ENCODE assay signal across 11 cellular contexts in the genomic region with DNA sequence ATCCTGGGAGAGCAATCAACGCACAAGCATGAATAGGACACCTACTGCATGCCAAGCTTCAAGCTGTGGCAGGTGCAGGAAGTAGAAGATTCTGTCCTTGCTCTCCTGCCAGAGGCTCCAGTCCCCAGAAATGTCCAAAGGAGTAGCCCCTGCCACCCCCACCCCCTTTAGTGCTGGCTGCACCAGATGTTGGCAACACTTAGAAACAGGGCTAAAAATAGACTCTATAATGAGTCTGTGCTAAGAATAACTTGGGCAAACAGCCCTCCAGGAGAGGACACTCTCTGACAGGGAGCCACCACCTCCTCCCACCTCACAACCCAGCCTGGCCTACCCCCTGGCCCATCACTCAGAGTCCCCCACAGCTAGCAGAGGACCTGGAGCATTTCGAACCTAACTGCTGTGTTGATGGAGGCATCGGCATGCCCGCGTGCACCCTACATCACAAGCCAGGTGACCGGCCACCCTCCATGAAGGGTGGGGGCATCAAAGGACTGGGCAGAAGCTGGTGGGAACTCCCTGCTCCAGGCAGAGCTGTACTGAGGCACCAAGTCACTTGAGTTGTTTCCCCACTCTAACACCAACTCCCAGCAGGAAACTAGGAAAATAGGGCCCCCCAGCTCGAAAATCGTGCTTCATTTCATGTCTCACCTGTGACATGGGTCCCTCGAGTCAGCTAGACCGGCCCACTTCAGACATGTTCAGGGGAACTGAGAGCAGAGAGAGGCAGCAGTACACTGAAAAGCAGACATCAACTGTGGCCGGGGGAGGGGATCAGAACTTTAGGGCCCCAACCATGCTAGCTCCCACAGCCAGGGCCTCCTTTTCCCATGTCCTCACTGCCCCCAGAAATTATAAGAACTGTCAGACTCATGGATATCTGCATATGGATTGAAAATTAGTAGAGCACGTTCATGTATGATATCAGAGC. TPM values are rescaled to one million over a fixed set of nuclear protein-coding genes. Genes with fewer than 3 reads are reported as not detected.
DNase-seq lines count a peak whose midpoint lies in the region; ATAC-seq, FAIRE-seq and TF ChIP-seq lines count a peak whose summit lies in the region.
"Had no signal": no experiment of that assay in that cellular context is flagged by ENCODE, and none has a peak within 500 bp of the region (broad histone marks: within the 10 kb centered on the region; RNA-seq: fewer than 3 reads in every experiment).

No MANE protein-coding gene starts in this region.

- H3K36me3 ChIP-seq in Karpas-422 (ENCODE audit: insufficient read depth, low read length) (peaks cover 6% of the 10 kb centered on the region; the same call in 1 of the 2 replicates), K562 (ENCODE audit: control insufficient read depth, insufficient read depth, low read length) (no peaks in the 10 kb centered on the region), testis (ENCODE audit: low read depth, missing control alignments) (no peaks in the 10 kb centered on the region)

- H3K79me2 ChIP-seq in Karpas-422 (ENCODE audit: low read length) (peaks cover 100% of the 10 kb centered on the region), K562 (ENCODE audit: control insufficient read depth, insufficient read depth, low read length) (no peaks in the 10 kb centered on the region)

- H3K27me3 Mint-ChIP-seq in natural killer cell treated with Interleukin-12 subunit alpha and Interleukin-12 subunit beta and Interleukin-15 and Interleukin-18, amount 100 ng/mL, for 72 hours: no peaks in the 10 kb centered on the region
- H3K27me3 Mint-ChIP-seq: activated CD4-positive, alpha-beta memory T cell treated with anti-CD3 and anti-CD28 coated beads, Interleukin-2, amount 10 ng/mL, durations not matched to agents 7 days and 5 days; activated naive CD8-positive, alpha-beta T cell treated with anti-CD3 and anti-CD28 coated beads, Interleukin-2, amount 50 U/mL, for 24 hours had no signal

- ATAC-seq in K562: no peak
- ATAC-seq in natural killer cell treated with Interleukin-12 subunit alpha and Interleukin-12 subunit beta and Interleukin-15 and Interleukin-18, amount 100 ng/mL, for 72 hours: no peak

- H2AFZ ChIP-seq in Karpas-422 (ENCODE audit: low read length) (no peak overlapping the region), K562 (ENCODE audit: low read depth, low read length) (no peak overlapping the region)

- peaks cover 19% of the 10 kb centered on the region; the same call in 1 of the 2 replicates for H4K20me1 ChIP-seq in Karpas-422 (ENCODE audit: insufficient read depth, low read depth, low read length)
- peaks cover 14% of the 10 kb centered on the region; the same call in 1 of the 2 replicates for H4K20me1 ChIP-seq in K562 (replicated peaks; ENCODE audit: control insufficient read depth, insufficient read depth, low read length)

- H3K4me2 ChIP-seq in Karpas-422 (ENCODE audit: low read depth, low read length, poor library complexity, severe bottlenecking) (peak overlapping the region; percentile 92), K562 (ENCODE audit: insufficient read depth, low read length) (no peak overlapping the region)

- peak overlapping the region; percentile 47 to 61 for H3K27ac Mint-ChIP-seq in natural killer cell treated with Interleukin-12 subunit alpha and Interleukin-12 subunit beta and Interleukin-15 and Interleukin-18, amount 100 ng/mL, for 72 hours
- H3K27ac Mint-ChIP-seq: activated CD4-positive, alpha-beta memory T cell treated with anti-CD3 and anti-CD28 coated beads, Interleukin-2, amount 10 ng/mL, durations not matched to agents 7 days and 5 days had no signal

- CTCF ChIA-PET in K562 (lab: Yijun Ruan, JAX; ENCODE audit: low intra/inter-chr PET ratio): interaction anchor here (0.8 kb wide), 1 partner anchor 11 kb away, joined by 4 read pairs; no protein-coding TSS in a partner anchor

- H3K36me3 Mint-ChIP-seq in natural killer cell treated with Interleukin-12 subunit alpha and Interleukin-12 subunit beta and Interleukin-15 and Interleukin-18, amount 100 ng/mL, for 72 hours: no peaks in the 10 kb centered on the region

- H3K4me1 ChIP-seq in Karpas-422 (ENCODE audit: low read length) (peaks cover 100% of the 10 kb centered on the region), K562 (replicated peaks in 1 of 2; ENCODE audit: control insufficient read depth in 2 of 2, insufficient read depth in 2 of 2, low read length in 2 of 2) (peaks cover 0 to 14% of the 10 kb centered on the region in 2 experiments; a peak in 2 of 5 replicates), testis (peaks cover 32% of the 10 kb centered on the region)

- no peak for TF ChIP-seq RAD21 in K562 (CRISPR knock-in tag; conservative IDR thresholded peaks at IDR 0.05 in 1 of 2, IDR thresholded peaks at IDR 0.05 in 1 of 2)

- H3K4me3 ChIP-seq in Karpas-422 (ENCODE audit: low read length) (peak overlapping the region; percentile 42), K562 (no peak overlapping the region), testis (no peak overlapping the region)

- no peaks in the 10 kb centered on the region for H3K9me3 ChIP-seq in Karpas-422 (ENCODE audit: low read length)
- no peaks in the 10 kb centered on the region for H3K9me3 ChIP-seq in K562 (replicated peaks; ENCODE audit: control insufficient read depth, insufficient read depth, low read depth, low read length)
- H3K9me3 ChIP-seq in testis: no peaks in the 10 kb centered on the region

- no peak for FAIRE-seq in K562 (lab: Jason Lieb, UNC)
- FAIRE-seq: endometrium had no signal

- H3K9ac ChIP-seq in Karpas-422 (ENCODE audit: low read length) (peak overlapping the region; percentile 70), K562 (ENCODE audit: insufficient read depth in 1 of 2, low read depth in 2 of 2, low read length in 2 of 2) (peak overlapping the region in 1 of 2 experiments; percentile 3; a peak in 1 of 4 replicates)

- in situ Hi-C loops in K562 (cut with MboI): no loop called here

- H3K9me1 ChIP-seq in K562 (ENCODE audit: control insufficient read depth, insufficient read depth, low read length): no peaks in the 10 kb centered on the region

- H3K27me3 ChIP-seq in Karpas-422 (ENCODE audit: low read length) (no peaks in the 10 kb centered on the region), K562 (ENCODE audit: control insufficient read depth in 2 of 2, insufficient read depth in 2 of 2, low read length in 2 of 2) (peaks cover 2 to 37% of the 10 kb centered on the region in 2 experiments; a peak in 4 of 5 replicates), testis (no peaks in the 10 kb centered on the region)

- H3K4me1 Mint-ChIP-seq in natural killer cell treated with Interleukin-12 subunit alpha and Interleukin-12 subunit beta and Interleukin-15 and Interleukin-18, amount 100 ng/mL, for 72 hours (ENCODE audit: low read depth in 2 of 2): peaks cover 53 to 57% of the 10 kb centered on the region in 2 donors

- DNase-seq in COLO668 (lab: John Stamatoyannopoulos, UW; ENCODE audit: unreplicated experiment) (peak; percentile 2), Karpas-422 (no peak), K562 (ENCODE audit: extremely low read depth in 1 of 4, low spot score in 3 of 4) (no peak), SK-N-DZ (ENCODE audit: low spot score) (no peak), hypothalamus (lab: John Stamatoyannopoulos, UW) (no peak), testis (no peak)
- DNase-seq in natural killer cell treated with Interleukin-12 subunit alpha and Interleukin-12 subunit beta and Interleukin-15 and Interleukin-18, amount 100 ng/mL, for 72 hours (ENCODE audit: low spot score): no peak
- no peak for DNase-seq in stimulated activated naive CD4-positive, alpha-beta T cell treated with Interleukin-2 at 50 U/mL for 16 hours (lab: John Stamatoyannopoulos, UW)
- DNase-seq: activated CD4-positive, alpha-beta memory T cell treated with anti-CD3 and anti-CD28 coated beads, Interleukin-2, amount 10 ng/mL, durations not matched to agents 7 days and 5 days; activated naive CD8-positive, alpha-beta T cell treated with anti-CD3 and anti-CD28 coated beads, Interleukin-2, amount 50 U/mL, for 24 hours had no signal

- no peak for TF ChIP-seq CTCF in K562 (IDR thresholded peaks at IDR 0.05 in 2 of 3, conservative IDR thresholded peaks at IDR 0.05 in 1 of 3; ENCODE audit: insufficient read depth in 2 of 3, low read depth in 1 of 3, low read length in 3 of 3)
- TF ChIP-seq CTCF in testis (IDR thresholded peaks at IDR 0.05): no peak

- no TSS peak for BruUV-seq in K562 (replicated peaks; lab: Mats Ljungman, UMichigan)

- H3K9me2 ChIP-seq in Karpas-422 (replicated peaks; ENCODE audit: insufficient read depth, low read length): no peaks in the 10 kb centered on the region

- TF ChIP-seq EP300 in K562 (IDR thresholded peaks at IDR 0.05; ENCODE audit: low read length): no peak

- 15% methylated on average over 12 of the region's 12 CpGs for WGBS in K562 (ENCODE audit: insufficient coverage, low coverage, missing lambda C conversion rate)
- 76 to 78% methylated on average over 7 to 12 of the region's 12 CpGs for WGBS in testis, 2 donors

- intact Hi-C loops in K562 (cut with micrococcal nuclease) (no loop called here), testis (cut with DNase I; ENCODE audit: low total_unique reads) (no loop called here)

- no peaks in the 10 kb centered on the region for H3K9me3 Mint-ChIP-seq in natural killer cell treated with Interleukin-12 subunit alpha and Interleukin-12 subunit beta and Interleukin-15 and Interleukin-18, amount 100 ng/mL, for 72 hours
- H3K9me3 Mint-ChIP-seq: activated CD4-positive, alpha-beta memory T cell treated with anti-CD3 and anti-CD28 coated beads, Interleukin-2, amount 10 ng/mL, durations not matched to agents 7 days and 5 days; activated naive CD8-positive, alpha-beta T cell treated with anti-CD3 and anti-CD28 coated beads, Interleukin-2, amount 50 U/mL, for 24 hours had no signal

- peak overlapping the region; percentile 45 for H3K4me3 Mint-ChIP-seq in natural killer cell treated with Interleukin-12 subunit alpha and Interleukin-12 subunit beta and Interleukin-15 and Interleukin-18, amount 100 ng/mL, for 72 hours
- H3K4me3 Mint-ChIP-seq: activated CD4-positive, alpha-beta memory T cell treated with anti-CD3 and anti-CD28 coated beads, Interleukin-2, amount 10 ng/mL, durations not matched to agents 7 days and 5 days; activated naive CD8-positive, alpha-beta T cell treated with anti-CD3 and anti-CD28 coated beads, Interleukin-2, amount 50 U/mL, for 24 hours had no signal

- H3K27ac ChIP-seq in Karpas-422 (ENCODE audit: low read length) (peak overlapping the region; percentile 99), K562 (ENCODE audit: extremely low read depth, low read depth, low read length) (no peak overlapping the region), testis (no peak overlapping the region)

- POLR2A ChIA-PET in K562 (lab: Yijun Ruan, JAX): interaction anchor here (0.5 to 1.5 kb wide), 9 partner anchors 8 to 316 kb away, joined by 3 to 7 read pairs (median 3); no protein-coding TSS in a partner anchor

- TF ChIP-seq POLR2A in K562 (conservative IDR thresholded peaks at IDR 0.05) (no peak), testis (IDR thresholded peaks at IDR 0.05) (no peak)

RNA-seq across cellular contexts. Expression of gene TFEB, which starts 18.6 kb away (rescaled TPM):
- total RNA-seq in Karpas-422 (2014; rRNA removed; shearing (Covaris generic); ENCODE audit: low replicate concordance): 72.3 and 117 TPM in 2 replicates
- total RNA-seq in K562 (2011; cell fraction: chromatin; rRNA removed; ENCODE audit: low replicate concordance): 2.1 and 8.5 TPM in 2 replicates
- total RNA-seq in K562 (2011; cell fraction: nucleolus; rRNA removed): 4.5 and 5.3 TPM in 2 replicates
- 3.0 and 3.6 TPM in 2 replicates for total RNA-seq in K562 (2011; cell fraction: nucleoplasm; rRNA removed)
- total RNA-seq in K562 (2014; rRNA removed) (3.8 and 4.4 TPM in 2 replicates), K562 (2014; rRNA removed; fragmentation: Illumina TruSeq; extraction: Trizol) (0.64 and 0.84 TPM in 2 replicates), K562 (2015; rRNA removed; fragmentation: Illumina TruSeq; extraction: Trizol) (1.1 TPM in 2 replicates), K562 (2021) (3.6 and 4.7 TPM in 2 replicates), testis (1 to 10 TPM; 4.5 to 5.2 TPM)
- polyA plus RNA-seq in K562 (2011; rRNA removed) (2.0 and 4.4 TPM in 2 replicates), K562 (2014; fragmentation: Illumina TruSeq; extraction: Trizol) (2.0 TPM in 2 replicates), K562 (2014; fragmentation: Nextera tagmentation; extraction: Ambion mirVana) (under 1 TPM; 0.04 to 0.07 TPM), K562 (2014; rRNA removed) (1.8 and 2.4 TPM in 2 replicates), testis (ENCODE audit: insufficient read depth, low read depth, low replicate concordance) (6.3 TPM)
- 3.6 and 5.6 TPM in 2 replicates for polyA plus RNA-seq in K562 (2011; cell fraction: cytosol; rRNA removed)
- 2.6 and 4.3 TPM in 2 replicates for polyA plus RNA-seq in K562 (2011; cell fraction: nucleus; rRNA removed)
- polyA plus RNA-seq in K562 (2012): 1.7 and 3.4 TPM in 2 replicates
- 1.3 and 2.2 TPM in 2 replicates for polyA minus RNA-seq in K562 (2011; rRNA and poly(A)+ RNA removed)
- 2.2 and 3.1 TPM in 2 replicates for polyA minus RNA-seq in K562 (2011; cell fraction: cytosol; rRNA and poly(A)+ RNA removed)
- 2.3 and 2.7 TPM in 2 replicates for polyA minus RNA-seq in K562 (2011; cell fraction: nucleus; rRNA and poly(A)+ RNA removed)
- 10 to 100 TPM; 36.0 to 40.1 TPM for total RNA-seq in natural killer cell treated with Interleukin-12 subunit alpha and Interleukin-12 subunit beta and Interleukin-15 and Interleukin-18, amount 100 ng/mL, for 72 hours
- 3.0 and 3.2 TPM in 2 replicates for polyA plus RNA-seq in SK-N-DZ (2014; cell fraction: cytosol; rRNA removed)
- 2.7 and 2.8 TPM in 2 replicates for polyA plus RNA-seq in SK-N-DZ (2014; cell fraction: nucleus; rRNA removed)

RNA-seq across cellular contexts. Expression of gene PGC, which starts 30.4 kb away (rescaled TPM):
- total RNA-seq in Karpas-422 (2014; rRNA removed; shearing (Covaris generic); ENCODE audit: low replicate concordance): not detected in 2 replicates
- total RNA-seq in K562 (2011; cell fraction: chromatin; rRNA removed; ENCODE audit: low replicate concordance): not detected in 2 replicates
- total RNA-seq in K562 (2011; cell fraction: nucleolus; rRNA removed): not detected in 2 replicates
- not detected in 2 replicates for total RNA-seq in K562 (2011; cell fraction: nucleoplasm; rRNA removed)
- total RNA-seq in K562 (2014; rRNA removed) (not detected in 2 replicates), K562 (2014; rRNA removed; fragmentation: Illumina TruSeq; extraction: Trizol) (not detected in 2 replicates), K562 (2015; rRNA removed; fragmentation: Illumina TruSeq; extraction: Trizol) (not detected in 2 replicates), K562 (2021) (0.40 and 0.81 TPM in 2 replicates), testis (1 to 10 TPM in 1 of 2 donors, not detected in 1; 1.3 TPM)
- polyA plus RNA-seq in K562 (2011; rRNA removed) (not detected in 2 replicates), K562 (2014; fragmentation: Illumina TruSeq; extraction: Trizol) (not detected in 2 replicates), K562 (2014; fragmentation: Nextera tagmentation; extraction: Ambion mirVana) (under 1 TPM in 1 of 2 experiments, not detected in 1; 0.17 TPM), K562 (2014; rRNA removed) (not detected in 2 replicates), testis (ENCODE audit: insufficient read depth, low read depth, low replicate concordance) (0.42 TPM)
- polyA plus RNA-seq in K562 (2011; cell fraction: cytosol; rRNA removed): 0.03 TPM in 1 of 2 replicates, not detected in the other
- not detected in 2 replicates for polyA plus RNA-seq in K562 (2011; cell fraction: nucleus; rRNA removed)
- not detected in 2 replicates for polyA plus RNA-seq in K562 (2012)
- polyA minus RNA-seq in K562 (2011; rRNA and poly(A)+ RNA removed): not detected in 2 replicates
- 2.1 TPM in 1 of 2 replicates, not detected in the other for polyA minus RNA-seq in K562 (2011; cell fraction: cytosol; rRNA and poly(A)+ RNA removed)
- not detected in 2 replicates for polyA minus RNA-seq in K562 (2011; cell fraction: nucleus; rRNA and poly(A)+ RNA removed)
- total RNA-seq in natural killer cell treated with Interleukin-12 subunit alpha and Interleukin-12 subunit beta and Interleukin-15 and Interleukin-18, amount 100 ng/mL, for 72 hours: not detected
- not detected in 2 replicates for polyA plus RNA-seq in SK-N-DZ (2014; cell fraction: cytosol; rRNA removed)
- polyA plus RNA-seq in SK-N-DZ (2014; cell fraction: nucleus; rRNA removed): not detected in 2 replicates
- total RNA-seq: activated CD4-positive, alpha-beta memory T cell treated with anti-CD3 and anti-CD28 coated beads, Interleukin-2, amount 10 ng/mL, durations not matched to agents 7 days and 5 days had no signal
